Comparison of ENCODE assay signal across 12 cellular contexts in the genomic region with DNA sequence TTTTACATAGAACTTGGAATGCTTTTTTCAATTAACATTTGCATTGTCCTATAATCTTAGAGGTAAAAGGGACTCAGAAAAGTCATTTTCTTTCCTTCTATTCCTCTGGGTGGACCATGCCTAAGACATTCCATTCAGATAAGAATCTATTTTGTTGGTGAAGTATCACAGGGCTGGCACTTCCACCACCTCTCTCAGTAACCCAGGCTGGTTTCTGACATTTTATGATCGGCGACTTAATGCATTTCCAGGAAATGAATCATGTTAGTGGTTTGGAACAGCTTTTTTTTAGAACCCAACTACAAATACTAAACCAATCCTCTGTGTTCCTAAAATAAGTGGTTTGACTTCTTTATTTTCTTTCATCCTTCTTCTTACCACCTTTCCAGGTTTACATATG. TPM values are rescaled to one million over a fixed set of nuclear protein-coding genes. Genes with fewer than 3 reads are reported as not detected.
A peak's percentile ranks its signal among the peaks of the same experiment; 100 is the strongest.
DNase-seq lines count a peak whose midpoint lies in the region; FAIRE-seq and TF ChIP-seq lines count a peak whose summit lies in the region.
"Had no signal": no experiment of that assay in that cellular context is flagged by ENCODE, and none has a peak within 500 bp of the region (broad histone marks: within the 10 kb centered on the region; RNA-seq: fewer than 3 reads in every experiment).

No MANE protein-coding gene starts in this region.

- H3K27me3 Mint-ChIP-seq in activated naive CD4-positive, alpha-beta T cell treated with anti-CD3 and anti-CD28 coated beads for 36 hours (ENCODE audit: low read depth) = peaks cover 3% of the 10 kb centered on the region
- H3K27me3 Mint-ChIP-seq in endodermal cell (ENCODE audit: insufficient read depth) = no peaks in the 10 kb centered on the region

- FAIRE-seq in urothelium cell line (lab: Jason Lieb, UNC) = no peak
- FAIRE-seq: pancreas had no signal

- 89% methylated on average over 2 of the region's 2 CpGs; no CpG with 5 or more reads in 1 of the 2 experiments for WGBS in endodermal cell (ENCODE audit: insufficient coverage in 1 of 2, insufficient read length in 1 of 2), 2 experiments

- no peaks in the 10 kb centered on the region for H3K9me3 Mint-ChIP-seq in activated naive CD4-positive, alpha-beta T cell treated with anti-CD3 and anti-CD28 coated beads for 36 hours
- H3K9me3 Mint-ChIP-seq in endodermal cell = no peaks in the 10 kb centered on the region

- no peaks in the 10 kb centered on the region for H3K9me3 ChIP-seq in endodermal cell (ENCODE audit: control insufficient read depth, low read length)
- H3K9me3 ChIP-seq: pancreas had no signal

- H3K36me3 Mint-ChIP-seq in activated naive CD4-positive, alpha-beta T cell treated with anti-CD3 and anti-CD28 coated beads for 36 hours (ENCODE audit: low read depth) = no peaks in the 10 kb centered on the region
- H3K36me3 Mint-ChIP-seq in endodermal cell (ENCODE audit: low read depth) = peaks cover 44% of the 10 kb centered on the region
- H3K36me3 Mint-ChIP-seq: CD4-positive, alpha-beta memory T cell had no signal

- peaks cover 18% of the 10 kb centered on the region for H3K36me3 ChIP-seq in endodermal cell (ENCODE audit: control insufficient read depth, insufficient read depth, low read length)
- H3K36me3 ChIP-seq: pancreas had no signal

- H3K9ac ChIP-seq in endodermal cell (ENCODE audit: extremely low read depth, low read length, poor library complexity, severe bottlenecking) = no peak overlapping the region

- no peaks in the 10 kb centered on the region for H3K27me3 ChIP-seq in endodermal cell (ENCODE audit: control insufficient read depth, insufficient read depth, low read length, poor library complexity, severe bottlenecking)
- H3K27me3 ChIP-seq: pancreas had no signal

- DNase-seq in activated naive CD4-positive, alpha-beta T cell treated with anti-CD3 and anti-CD28 coated beads for 36 hours = peak; percentile 44
- no peak for DNase-seq in activated naive CD4-positive, alpha-beta T cell treated with anti-CD3 and anti-CD28 coated beads, Interleukin-2, amount 50 U/mL, for 16 hours
- DNase-seq in RWPE1 (ENCODE audit: low spot score) = peak; percentile 47
- peak; percentile 14 for DNase-seq in epithelial cell of prostate (ENCODE audit: low read depth, low spot score)
- DNase-seq in urothelium cell line (ENCODE audit: low spot score) = peak; percentile 49
- no peak for DNase-seq in endodermal cell
- no peak for DNase-seq in stimulated activated CD4-positive, alpha-beta T cell treated with anti-CD3 and anti-CD28 coated beads, Interleukin-2, amount 100 ng/mL, for 48 hours
- DNase-seq in effector CD4-positive, alpha-beta T cell = no peak
- DNase-seq: activated naive CD4-positive, alpha-beta T cell treated with Interleukin-2 at 50 U/mL for 16 hours; CD4-positive, alpha-beta memory T cell; NCI-H1417 treated with DMSO at 0.1 percent for 48 hours; pancreas had no signal

- H3K4me1 Mint-ChIP-seq in activated naive CD4-positive, alpha-beta T cell treated with anti-CD3 and anti-CD28 coated beads for 36 hours (ENCODE audit: low read depth) = peaks cover 12% of the 10 kb centered on the region
- peaks cover 8% of the 10 kb centered on the region for H3K4me1 Mint-ChIP-seq in endodermal cell

- H3K27ac Mint-ChIP-seq in activated naive CD4-positive, alpha-beta T cell treated with anti-CD3 and anti-CD28 coated beads for 36 hours = no peak overlapping the region
- no peak overlapping the region for H3K27ac Mint-ChIP-seq in endodermal cell

- H3K4me3 ChIP-seq in endodermal cell (ENCODE audit: low read length) = no peak overlapping the region
- H3K4me3 ChIP-seq: pancreas had no signal

- intact Hi-C loops in activated naive CD4-positive, alpha-beta T cell treated with anti-CD3 and anti-CD28 coated beads for 36 hours (cut with micrococcal nuclease) = loop anchor here (2.0 kb wide), 2 partner anchors 23 to 29 kb away; no protein-coding TSS in a partner anchor

- POLR2A ChIA-PET in RWPE1 (lab: Yijun Ruan, JAX; ENCODE audit: low non-redundant PET) = interaction anchor here (0.6 kb wide), 1 partner anchor 26 kb away, joined by 4 read pairs; no protein-coding TSS in a partner anchor

- no peak overlapping the region for H3K4me3 Mint-ChIP-seq in activated naive CD4-positive, alpha-beta T cell treated with anti-CD3 and anti-CD28 coated beads for 36 hours
- no peak overlapping the region for H3K4me3 Mint-ChIP-seq in endodermal cell

- H3K27ac ChIP-seq in RWPE1 = no peak overlapping the region
- peak overlapping the region; percentile 55 for H3K27ac ChIP-seq in epithelial cell of prostate
- H3K27ac ChIP-seq in endodermal cell (ENCODE audit: low read depth, low read length) = no peak overlapping the region
- H3K27ac ChIP-seq: pancreas had no signal

- no peaks in the 10 kb centered on the region for H3K4me1 ChIP-seq in endodermal cell (ENCODE audit: control insufficient read depth, insufficient read depth, low read length)
- H3K4me1 ChIP-seq: pancreas had no signal

- TF ChIP-seq CTCF in RWPE1 (conservative IDR thresholded peaks at IDR 0.05; ENCODE audit: low read depth) (no peak), endodermal cell (conservative IDR thresholded peaks at IDR 0.05) (no peak)

- CTCF ChIA-PET in activated naive CD4-positive, alpha-beta T cell treated with anti-CD3 and anti-CD28 coated beads for 36 hours (lab: Charles Lee) = interaction anchor here (1.4 to 5.5 kb wide), 2 partner anchors 30 kb away, joined by 4 to 24 read pairs; no protein-coding TSS in a partner anchor
- CTCF ChIA-PET in RWPE1 (lab: Yijun Ruan, JAX) = no interaction called here

RNA-seq across cellular contexts. Expression of gene GAD1, which starts 27.0 kb away (rescaled TPM):
- under 1 TPM; 0.86 TPM for total RNA-seq in activated naive CD4-positive, alpha-beta T cell treated with anti-CD3 and anti-CD28 coated beads for 36 hours
- 10 to 100 TPM; 12.8 to 26.3 TPM for total RNA-seq in endodermal cell
- 20.6 TPM for polyA plus RNA-seq in endodermal cell (2013, experiment 1 of 2)
- polyA plus RNA-seq in endodermal cell (2013, experiment 2 of 2) = 21.4 TPM
- total RNA-seq: CD4-positive, alpha-beta memory T cell had no signal
- polyA plus RNA-seq: CD4-positive, alpha-beta memory T cell had no signal

Comparison
In these comparisons a context has a peak if more than half of its experiments do, and no peak if none do; other contexts are left out.
1. DNase-seq: peak in activated naive CD4-positive, alpha-beta T cell treated with anti-CD3 and anti-CD28 coated beads for 36 hours (single experiment), RWPE1 (single experiment), epithelial cell of prostate (single experiment) and urothelium cell line (single experiment); none in activated naive CD4-positive, alpha-beta T cell treated with anti-CD3 and anti-CD28 coated beads, Interleukin-2, amount 50 U/mL, for 16 hours (single experiment), endodermal cell (single experiment), stimulated activated CD4-positive, alpha-beta T cell treated with anti-CD3 and anti-CD28 coated beads, Interleukin-2, amount 100 ng/mL, for 48 hours (0 of 2) and effector CD4-positive, alpha-beta T cell (single experiment).
2. RNA of gene GAD1, which starts 27.0 kb away (total RNA-seq): 12.8 to 26.3 TPM in endodermal cell; 0.86 TPM in activated naive CD4-positive, alpha-beta T cell treated with anti-CD3 and anti-CD28 coated beads for 36 hours; every median in the first group is over 4 times any median in the second.